9 cellular contexts compared by ENCODE assay signal in the genomic region with DNA sequence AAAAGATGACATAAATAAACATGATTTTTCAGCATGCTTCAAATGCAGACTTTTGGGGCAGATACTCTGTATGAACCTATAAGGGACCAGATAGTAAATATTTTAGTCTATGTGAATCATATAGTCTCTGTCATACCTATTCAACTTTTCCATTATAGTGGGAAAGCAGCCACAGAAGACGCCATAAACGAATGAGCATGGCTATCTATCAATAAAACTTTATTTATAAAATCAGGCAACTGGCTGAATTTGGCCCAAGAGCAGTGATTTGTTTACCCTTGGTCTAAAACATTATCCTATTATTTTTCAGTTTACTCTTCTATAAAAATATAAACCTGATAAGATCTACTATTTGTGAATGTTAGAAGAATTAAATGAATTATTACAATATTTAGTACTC. TPM values are rescaled to one million over a fixed set of nuclear protein-coding genes. Genes with fewer than 3 reads are reported as not detected.
"Had no signal": no experiment of that assay in that cellular context is flagged by ENCODE, and none has a peak within 500 bp of the region (broad histone marks: within the 10 kb centered on the region; RNA-seq: fewer than 3 reads in every experiment).

No MANE protein-coding gene starts in this region.

- DNase-seq: IMR-90, KBM-7, KG1 had no signal

- H3K4me1 Mint-ChIP-seq: IgD-negative memory B cell had no signal

- H3K4me2 ChIP-seq: KMS-11 had no signal

- H3K27ac ChIP-seq: HL-60, KMS-11 had no signal

- ATAC-seq: HepG2 had no signal

- H3K9ac ChIP-seq: KMS-11 had no signal

- H3K27ac Mint-ChIP-seq: IgD-negative memory B cell had no signal

- H3K9me3 Mint-ChIP-seq: IgD-negative memory B cell had no signal

- FAIRE-seq: HepG2, HTR-8/SVneo had no signal

- H3K27me3 Mint-ChIP-seq: IgD-negative memory B cell had no signal

- H3K4me3 Mint-ChIP-seq: IgD-negative memory B cell had no signal

RNA-seq across cellular contexts. Expression of a gene that starts 25.9 kb away (rescaled TPM):
- total RNA-seq: HepG2, HT-29 had no signal
- polyA plus RNA-seq: HepG2, IgD-negative memory B cell had no signal
